In the genomic region with DNA sequence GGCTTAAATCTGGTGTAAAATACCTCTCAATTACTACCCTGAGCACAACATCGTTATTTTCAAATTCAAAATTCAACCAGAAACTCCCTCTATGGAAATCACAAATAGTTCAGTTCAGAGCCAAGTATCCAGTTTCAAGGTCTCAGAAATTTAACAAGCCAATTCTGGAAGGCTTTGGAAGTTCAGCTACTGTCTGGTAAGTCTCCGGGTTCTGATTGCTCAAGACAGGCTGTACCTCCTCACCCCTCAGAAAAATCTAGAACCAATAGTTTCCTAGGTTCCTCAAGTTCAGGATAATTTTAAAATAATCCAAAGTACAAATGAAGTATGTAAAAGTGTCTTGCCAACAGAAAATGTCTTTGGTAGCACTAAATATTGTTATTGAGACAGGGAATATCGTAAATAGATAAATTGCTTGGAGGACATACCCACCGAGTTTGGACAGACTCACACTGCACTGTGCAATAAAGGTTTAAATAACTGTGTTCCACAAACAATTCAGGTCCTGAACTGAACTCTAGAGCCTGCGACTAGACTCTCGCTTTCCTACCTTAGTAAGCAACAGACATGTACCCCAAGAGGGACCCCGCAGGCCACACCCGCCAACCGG, we compare ENCODE assay signal across 8 cellular contexts. TPM values are rescaled to one million over a fixed set of nuclear protein-coding genes. Genes with fewer than 3 reads are reported as not detected.
DNase-seq lines count a peak whose midpoint lies in the region; ATAC-seq lines count a peak whose summit lies in the region.

No MANE protein-coding gene starts in this region.

- DNase-seq in Karpas-422, result peak; percentile 50
- DNase-seq in central memory CD8-positive, alpha-beta T cell (ENCODE audit: low spot score in 2 of 2), result no peak
- no peak for DNase-seq in DMS53 treated with DMSO at 0.1 percent for 48 hours (lab: John Stamatoyannopoulos, UW; ENCODE audit: unreplicated experiment)
- DNase-seq in UCSD-AML1 (lab: John Stamatoyannopoulos, UW; ENCODE audit: unreplicated experiment), result no peak
- no peak for DNase-seq in NCI-H1694 (lab: John Stamatoyannopoulos, UW)

- peaks cover 49% of the 10 kb centered on the region for H3K4me1 Mint-ChIP-seq in central memory CD8-positive, alpha-beta T cell

- peaks cover 5% of the 10 kb centered on the region for H3K27me3 Mint-ChIP-seq in central memory CD8-positive, alpha-beta T cell

- H3K36me3 Mint-ChIP-seq in central memory CD8-positive, alpha-beta T cell (ENCODE audit: insufficient read depth), result peaks cover 10% of the 10 kb centered on the region

- ATAC-seq in central memory CD8-positive, alpha-beta T cell (replicated peaks; ENCODE audit: extremely low read depth, poor library complexity, severe bottlenecking), result no peak
- no peak for ATAC-seq in HG02870 (IDR thresholded peaks at IDR 0.05; ENCODE audit: unreplicated experiment)

- peak overlapping the region; percentile 95 for H3K27ac Mint-ChIP-seq in central memory CD8-positive, alpha-beta T cell (ENCODE audit: low read depth)

- no peaks in the 10 kb centered on the region for H3K9me3 ChIP-seq in BLaER1 treated with 17β-estradiol and CSF1 and Interleukin-3, amounts not matched to agents 10 nM and 100 nM (replicated peaks in 1 of 11)
- no peaks in the 10 kb centered on the region for H3K9me3 ChIP-seq in Karpas-422 (ENCODE audit: low read length)
- no peaks in the 10 kb centered on the region for H3K9me3 ChIP-seq in mucosa of stomach (ENCODE audit: control insufficient read depth, low read length)

- peaks cover 0 to 51% (median 31%) of the 10 kb centered on the region in 11 experiments; a peak in 14 of 22 replicates for H4K20me1 ChIP-seq in BLaER1 treated with 17β-estradiol and CSF1 and Interleukin-3, amounts not matched to agents 10 nM and 100 nM
- peaks cover 8% of the 10 kb centered on the region; the same call in 1 of the 2 replicates for H4K20me1 ChIP-seq in Karpas-422 (ENCODE audit: insufficient read depth, low read depth, low read length)

- H3K27me3 ChIP-seq in BLaER1 treated with 17β-estradiol and CSF1 and Interleukin-3, amounts not matched to agents 10 nM and 100 nM, result no peaks in the 10 kb centered on the region
- H3K27me3 ChIP-seq in Karpas-422 (ENCODE audit: low read length) (no peaks in the 10 kb centered on the region), mucosa of stomach (ENCODE audit: control insufficient read depth, insufficient read depth, low read length) (peaks cover 8% of the 10 kb centered on the region)

- peak overlapping the region; percentile 87 to 94 (median 90) for H3K9ac ChIP-seq in BLaER1 treated with 17β-estradiol and CSF1 and Interleukin-3, amounts not matched to agents 10 nM and 100 nM
- H3K9ac ChIP-seq in Karpas-422 (ENCODE audit: low read length), result peak overlapping the region; percentile 87
- peak overlapping the region; percentile 87 for H3K9ac ChIP-seq in mucosa of stomach (ENCODE audit: low read length)

- H3K9me2 ChIP-seq in Karpas-422 (replicated peaks; ENCODE audit: insufficient read depth, low read length), result no peaks in the 10 kb centered on the region

- H3K4me3 ChIP-seq in BLaER1 treated with 17β-estradiol and CSF1 and Interleukin-3, amounts not matched to agents 10 nM and 100 nM, result peak overlapping the region; percentile 75 to 96 (median 86)
- H3K4me3 ChIP-seq in Karpas-422 (ENCODE audit: low read length), result peak overlapping the region; percentile 94
- H3K4me3 ChIP-seq in mucosa of stomach (ENCODE audit: low read length), result peak overlapping the region; percentile 87

- H3K27ac ChIP-seq in BLaER1 treated with 17β-estradiol and CSF1 and Interleukin-3, amounts not matched to agents 10 nM and 100 nM, result peak overlapping the region; percentile 84 to 93 (median 89)
- peak overlapping the region; percentile 79 for H3K27ac ChIP-seq in Karpas-422 (ENCODE audit: low read length)

- peak overlapping the region; percentile 90 for H2AFZ ChIP-seq in Karpas-422 (ENCODE audit: low read length)

- peaks cover 0 to 26% (median 0%) of the 10 kb centered on the region in 11 experiments; a peak in 5 of 22 replicates for H3K36me3 ChIP-seq in BLaER1 treated with 17β-estradiol and CSF1 and Interleukin-3, amounts not matched to agents 10 nM and 100 nM
- H3K36me3 ChIP-seq in Karpas-422 (ENCODE audit: insufficient read depth, low read length) (no peaks in the 10 kb centered on the region), mucosa of stomach (ENCODE audit: control insufficient read depth, insufficient read depth, low read length) (no peaks in the 10 kb centered on the region)

- peaks cover 56% of the 10 kb centered on the region for H3K79me2 ChIP-seq in Karpas-422 (ENCODE audit: low read length)

- no peaks in the 10 kb centered on the region for H3K9me3 Mint-ChIP-seq in central memory CD8-positive, alpha-beta T cell

- peak overlapping the region; percentile 98 for H3K4me3 Mint-ChIP-seq in central memory CD8-positive, alpha-beta T cell

- H3K4me2 ChIP-seq in BLaER1 treated with 17β-estradiol and CSF1 and Interleukin-3, amounts not matched to agents 10 nM and 100 nM, result peak overlapping the region; percentile 79 to 99 (median 91)
- peak overlapping the region; percentile 95 for H3K4me2 ChIP-seq in Karpas-422 (ENCODE audit: low read depth, low read length, poor library complexity, severe bottlenecking)

- peaks cover 12 to 30% (median 22%) of the 10 kb centered on the region in 10 experiments for H3K4me1 ChIP-seq in BLaER1 treated with 17β-estradiol and CSF1 and Interleukin-3, amounts not matched to agents 10 nM and 100 nM
- H3K4me1 ChIP-seq in Karpas-422 (ENCODE audit: low read length), result peaks cover 37% of the 10 kb centered on the region
- H3K4me1 ChIP-seq in mucosa of stomach (ENCODE audit: control insufficient read depth, insufficient read depth, low read length), result peaks cover 14% of the 10 kb centered on the region

RNA-seq across cellular contexts. Expression of gene ATG5, which starts 0.7 kb away (rescaled TPM):
- total RNA-seq in Karpas-422 (2014; rRNA removed; shearing (Covaris generic); ENCODE audit: low replicate concordance), result 26.7 and 63.3 TPM in 2 replicates

RNA-seq across cellular contexts. Expression of gene CRYBG1, which starts 35.7 kb away (rescaled TPM):
- 37.2 and 39.3 TPM in 2 replicates for total RNA-seq in Karpas-422 (2014; rRNA removed; shearing (Covaris generic); ENCODE audit: low replicate concordance)
